In the genomic region with DNA sequence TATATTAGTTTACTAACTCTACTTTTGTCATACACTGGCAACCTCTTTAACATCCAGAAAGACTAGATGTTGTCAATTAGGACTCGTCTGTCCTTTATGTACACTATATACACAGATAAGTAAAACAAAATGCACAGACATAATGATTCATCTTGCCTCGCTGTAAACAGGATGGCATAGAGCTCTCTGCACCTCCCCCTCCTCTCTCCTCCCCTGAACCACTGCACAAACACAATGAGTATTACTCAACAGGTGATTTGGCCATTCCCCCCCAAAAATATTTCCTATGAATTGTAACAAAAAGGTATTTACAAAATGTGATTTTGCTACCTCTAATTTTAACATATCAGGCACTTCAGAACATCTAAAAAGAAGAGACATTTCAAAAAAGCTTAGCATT, we compare ENCODE assay signal across 8 cellular contexts.
DNase-seq lines count a peak whose midpoint lies in the region; ATAC-seq and TF ChIP-seq lines count a peak whose summit lies in the region.
"Not testable (repeated sequence)": the region's sequence is repeated elsewhere in the genome, so short reads cannot be mapped to it uniquely, and the experiment has no call there.

No MANE protein-coding gene starts in this region.

- BruUV-seq in Panc1 (replicated peaks; lab: Mats Ljungman, UMichigan) = not testable (repeated sequence)

- H3K9me3 Mint-ChIP-seq in activated T-helper 17 cell treated with anti-CD3 and anti-CD28 coated beads, Interleukin-2, amount 50 U/mL, for 72 hours; dendritic cell treated with granulocyte-macrophage colony-stimulating factor and Interleukin-4, amounts not matched to agents 40 ng/mL and 50 ng/mL, for 4 days; naive thymus-derived CD8-positive, alpha-beta T cell: not testable (repeated sequence)

- peaks cover 28% of the 10 kb centered on the region for H3K4me1 Mint-ChIP-seq in activated T-helper 17 cell treated with anti-CD3 and anti-CD28 coated beads, Interleukin-2, amount 50 U/mL, for 72 hours
- peaks cover 49% of the 10 kb centered on the region for H3K4me1 Mint-ChIP-seq in dendritic cell treated with granulocyte-macrophage colony-stimulating factor and Interleukin-4, amounts not matched to agents 40 ng/mL and 50 ng/mL, for 4 days (ENCODE audit: low read depth)
- H3K4me1 Mint-ChIP-seq in naive thymus-derived CD8-positive, alpha-beta T cell = peaks cover 22 to 55% (median 52%) of the 10 kb centered on the region in 4 donors

- CTCF ChIA-PET in AG04449 (lab: Yijun Ruan, JAX); Panc1 (lab: Charles Lee): not testable (repeated sequence)

- H3K27ac Mint-ChIP-seq in activated T-helper 17 cell treated with anti-CD3 and anti-CD28 coated beads, Interleukin-2, amount 50 U/mL, for 72 hours = peak overlapping the region; percentile 94
- peak overlapping the region; percentile 85 for H3K27ac Mint-ChIP-seq in dendritic cell treated with granulocyte-macrophage colony-stimulating factor and Interleukin-4, amounts not matched to agents 40 ng/mL and 50 ng/mL, for 4 days
- peak overlapping the region; percentile 73 to 96 (median 84) for H3K27ac Mint-ChIP-seq in naive thymus-derived CD8-positive, alpha-beta T cell

- peaks cover 55% of the 10 kb centered on the region for H3K36me3 Mint-ChIP-seq in activated T-helper 17 cell treated with anti-CD3 and anti-CD28 coated beads, Interleukin-2, amount 50 U/mL, for 72 hours (ENCODE audit: low read depth)
- peaks cover 51% of the 10 kb centered on the region for H3K36me3 Mint-ChIP-seq in dendritic cell treated with granulocyte-macrophage colony-stimulating factor and Interleukin-4, amounts not matched to agents 40 ng/mL and 50 ng/mL, for 4 days (ENCODE audit: low read depth)
- peaks cover 2 to 39% (median 3%) of the 10 kb centered on the region in 3 donors for H3K36me3 Mint-ChIP-seq in naive thymus-derived CD8-positive, alpha-beta T cell

- H3K27ac ChIP-seq in Panc1 (ENCODE audit: low read length); right cardiac atrium (ENCODE audit: low read length); smooth muscle cell (ENCODE audit: low read depth): not testable (repeated sequence)

- in situ Hi-C loops in HAP-1 (cut with MboI; ENCODE audit: low sequenced_read_pairs); Panc1 (cut with HindIII; ENCODE audit: low pct_unique_long_range_greater_than_20kb, low sequenced_read_pairs): not testable (repeated sequence)

- H3K79me2 ChIP-seq in smooth muscle cell (ENCODE audit: low read depth) = peaks cover 52% of the 10 kb centered on the region

- H3K27me3 ChIP-seq in HAP-1 (ENCODE audit: low read depth); Panc1 (ENCODE audit: control insufficient read depth, insufficient read depth, low read length); right cardiac atrium (ENCODE audit: control insufficient read depth, insufficient read depth); smooth muscle cell (ENCODE audit: low read depth): not testable (repeated sequence)

- POLR2A ChIA-PET in AG04449 (lab: Yijun Ruan, JAX) = interaction anchor here (1.3 kb wide), 1 partner anchor 60 kb away, joined by 5 read pairs; no protein-coding TSS in a partner anchor
- POLR2A ChIA-PET in Panc1 (lab: Charles Lee) = not testable (repeated sequence)
- POLR2A ChIA-PET in naive thymus-derived CD8-positive, alpha-beta T cell (lab: Charles Lee) = interaction anchor here (1.6 to 3.4 kb wide), 3 partner anchors 8 to 96 kb away, joined by 7 to 19 read pairs (median 7); partner anchors contain the start of gene SCAND1

- not testable (repeated sequence) for H3K27me3 Mint-ChIP-seq in activated T-helper 17 cell treated with anti-CD3 and anti-CD28 coated beads, Interleukin-2, amount 50 U/mL, for 72 hours; dendritic cell treated with granulocyte-macrophage colony-stimulating factor and Interleukin-4, amounts not matched to agents 40 ng/mL and 50 ng/mL, for 4 days; naive thymus-derived CD8-positive, alpha-beta T cell

- peaks cover 23% of the 10 kb centered on the region for H3K36me3 ChIP-seq in HAP-1 (replicated peaks)
- H3K36me3 ChIP-seq in Panc1 (ENCODE audit: control insufficient read depth, insufficient read depth, low read length); smooth muscle cell (ENCODE audit: low read depth): not testable (repeated sequence)

- intact Hi-C loops in Panc1 (cut with micrococcal nuclease; ENCODE audit: unreplicated experiment); right cardiac atrium (cut with DNase I): not testable (repeated sequence)
- intact Hi-C loops in dendritic cell treated with granulocyte-macrophage colony-stimulating factor and Interleukin-4, amounts not matched to agents 40 ng/mL and 50 ng/mL, for 4 days (cut with micrococcal nuclease) = loop anchor here (10.0 kb wide), 1 partner anchor 55 kb away; no protein-coding TSS in a partner anchor

- H3K9me3 ChIP-seq in HAP-1; Panc1 (ENCODE audit: control insufficient read depth, insufficient read depth, low read depth, low read length); right cardiac atrium (ENCODE audit: control insufficient read depth, low read length); smooth muscle cell (replicated peaks; ENCODE audit: low read depth): not testable (repeated sequence)

- ATAC-seq in Panc1; activated T-helper 17 cell treated with anti-CD3 and anti-CD28 coated beads, Interleukin-2, amount 50 U/mL, for 72 hours (replicated peaks); right cardiac atrium; naive thymus-derived CD8-positive, alpha-beta T cell: not testable (repeated sequence)

- 0% methylated on average over 2 of the region's 2 CpGs for WGBS in right cardiac atrium
- WGBS in smooth muscle cell (ENCODE audit: low lambda C conversion rate) = 16% methylated on average over 2 of the region's 2 CpGs

- H3K4me1 ChIP-seq in HAP-1 = peaks cover 14% of the 10 kb centered on the region
- not testable (repeated sequence) for H3K4me1 ChIP-seq in Panc1 (ENCODE audit: control insufficient read depth, insufficient read depth, low read length); right cardiac atrium (ENCODE audit: control insufficient read depth, insufficient read depth, low read length); smooth muscle cell (ENCODE audit: low read depth)

- H3K9ac ChIP-seq in smooth muscle cell (ENCODE audit: low read depth) = peak overlapping the region; percentile 5

- H4K20me1 ChIP-seq in smooth muscle cell (ENCODE audit: low read depth) = peaks cover 59% of the 10 kb centered on the region

- H2AFZ ChIP-seq in smooth muscle cell (ENCODE audit: low read depth) = not testable (repeated sequence)

- peak overlapping the region; percentile 53 for H3K4me3 ChIP-seq in AG04449 (ENCODE audit: low read depth, low read length)
- H3K4me3 ChIP-seq in HAP-1 = peak overlapping the region; percentile 100
- peak overlapping the region; percentile 70 to 91 for H3K4me3 ChIP-seq in Panc1 (ENCODE audit: low read depth in 2 of 2, low read length in 2 of 2)
- peak overlapping the region; percentile 47 for H3K4me3 ChIP-seq in right cardiac atrium (ENCODE audit: low read length)
- peak overlapping the region; percentile 100 for H3K4me3 ChIP-seq in smooth muscle cell

- H3F3A ChIP-seq in smooth muscle cell (ENCODE audit: low read depth) = peaks cover 17% of the 10 kb centered on the region

- not testable (repeated sequence) for TF ChIP-seq CTCF in AG04449 (IDR thresholded peaks at IDR 0.05; ENCODE audit: insufficient read depth, low read length, missing control alignments); Panc1 (IDR thresholded peaks at IDR 0.05); smooth muscle cell (IDR thresholded peaks at IDR 0.05; ENCODE audit: borderline replicate concordance, insufficient read depth, poor library complexity, severe bottlenecking)

- DNase-seq in AG04449 (ENCODE audit: low read depth, low spot score); HAP-1 (ENCODE audit: low spot score in 2 of 2); Panc1 (ENCODE audit: low read depth, low spot score); right cardiac atrium; smooth muscle cell (lab: John Stamatoyannopoulos, UW; ENCODE audit: unreplicated experiment): not testable (repeated sequence)
- DNase-seq in naive thymus-derived CD8-positive, alpha-beta T cell = peak in 1 of 10 donors; percentile 6

- peak overlapping the region; percentile 98 for H3K4me3 Mint-ChIP-seq in activated T-helper 17 cell treated with anti-CD3 and anti-CD28 coated beads, Interleukin-2, amount 50 U/mL, for 72 hours
- H3K4me3 Mint-ChIP-seq in dendritic cell treated with granulocyte-macrophage colony-stimulating factor and Interleukin-4, amounts not matched to agents 40 ng/mL and 50 ng/mL, for 4 days = peak overlapping the region; percentile 81
- peak overlapping the region; percentile 87 to 97 (median 92) for H3K4me3 Mint-ChIP-seq in naive thymus-derived CD8-positive, alpha-beta T cell

- H3K4me2 ChIP-seq in smooth muscle cell = peak overlapping the region; percentile 85

Comparison
In these comparisons a context has a peak if more than half of its experiments do, and no peak if none do; other contexts are left out.
1. H3K4me3 ChIP-seq: peak in every context shown above with its lines; median percentile 100 in HAP-1; 100 in smooth muscle cell; 80 in Panc1; 53 in AG04449; 47 in right cardiac atrium.